Comparison of ENCODE assay signal across 13 cellular contexts in genomic region chr6:121333196-121333595, GRCh38. TPM values are rescaled to one million over a fixed set of nuclear protein-coding genes. Genes with fewer than 3 reads are reported as not detected.
DNase-seq lines count a peak whose midpoint lies in the region; ATAC-seq and TF ChIP-seq lines count a peak whose summit lies in the region.
"Had no signal": no experiment of that assay in that cellular context is flagged by ENCODE, and none has a peak within 500 bp of the region (broad histone marks: within the 10 kb centered on the region; RNA-seq: fewer than 3 reads in every experiment).

No MANE protein-coding gene starts in this region.

- intact Hi-C loops in PC-9 (cut with micrococcal nuclease; ENCODE audit: unreplicated experiment) (no loop called here), thyroid gland (cut with DNase I) (no loop called here)

- POLR2A ChIA-PET in PC-9 (lab: Charles Lee; ENCODE audit: unreplicated experiment) = no interaction called here

- CTCF ChIA-PET in PC-9 (lab: Charles Lee) = no interaction called here

- peaks cover 25% of the 10 kb centered on the region for H3K4me1 Mint-ChIP-seq in activated T-cell treated with anti-CD3 and anti-CD28 coated beads, Interleukin-2, amount 50 U/mL, for 4 hours (ENCODE audit: low read depth)
- H3K4me1 Mint-ChIP-seq in central memory CD8-positive, alpha-beta T cell = peaks cover 30% of the 10 kb centered on the region
- H3K4me1 Mint-ChIP-seq in stimulated activated memory B cell treated with anti-CD40 and anti-IgM and Interleukin-4, amounts not matched to agents 10 μg/mL and 1 μg/mL and 100 μg/mL, for 72 hours = peaks cover 48% of the 10 kb centered on the region

- no peaks in the 10 kb centered on the region for H3K27me3 ChIP-seq in PC-9 (ENCODE audit: insufficient read depth, low read depth)
- H3K27me3 ChIP-seq in thyroid gland = no peaks in the 10 kb centered on the region
- H3K27me3 ChIP-seq: BE2C had no signal

- H3K9me3 Mint-ChIP-seq in activated T-cell treated with anti-CD3 and anti-CD28 coated beads, Interleukin-2, amount 50 U/mL, for 4 hours = no peaks in the 10 kb centered on the region
- no peaks in the 10 kb centered on the region for H3K9me3 Mint-ChIP-seq in central memory CD8-positive, alpha-beta T cell
- H3K9me3 Mint-ChIP-seq in stimulated activated memory B cell treated with anti-CD40 and anti-IgM and Interleukin-4, amounts not matched to agents 10 μg/mL and 1 μg/mL and 100 μg/mL, for 72 hours = no peaks in the 10 kb centered on the region

- peak overlapping the region; percentile 97 for H3K4me2 ChIP-seq in PC-9

- H3K36me3 ChIP-seq in PC-9 (ENCODE audit: low read depth) (no peaks in the 10 kb centered on the region), thyroid gland (no peaks in the 10 kb centered on the region)
- H3K36me3 ChIP-seq: BE2C had no signal

- TF ChIP-seq CTCF in PC-9 (conservative IDR thresholded peaks at IDR 0.05) (no peak), thyroid gland (IDR thresholded peaks at IDR 0.05) (no peak)

- H3K4me3 ChIP-seq in PC-9 (peak overlapping the region; percentile 91; the same call in 1 of the 2 replicates), thyroid gland (replicated peaks in 1 of 3) (no peak overlapping the region)
- H3K4me3 ChIP-seq: mucosa of descending colon had no signal

- H3K9me3 ChIP-seq in PC-9 (ENCODE audit: insufficient read depth, low read depth) (no peaks in the 10 kb centered on the region), thyroid gland (no peaks in the 10 kb centered on the region)
- H3K9me3 ChIP-seq: BE2C, mucosa of descending colon had no signal

- H3K36me3 Mint-ChIP-seq in activated T-cell treated with anti-CD3 and anti-CD28 coated beads, Interleukin-2, amount 50 U/mL, for 4 hours (ENCODE audit: insufficient read depth) = no peaks in the 10 kb centered on the region
- peaks cover 8% of the 10 kb centered on the region for H3K36me3 Mint-ChIP-seq in central memory CD8-positive, alpha-beta T cell (ENCODE audit: insufficient read depth)
- no peaks in the 10 kb centered on the region for H3K36me3 Mint-ChIP-seq in stimulated activated memory B cell treated with anti-CD40 and anti-IgM and Interleukin-4, amounts not matched to agents 10 μg/mL and 1 μg/mL and 100 μg/mL, for 72 hours

- no peaks in the 10 kb centered on the region for H3K9me2 ChIP-seq in PC-9 (ENCODE audit: insufficient read depth)

- no TSS peak for BruUV-seq in PC-9 (replicated peaks; lab: Mats Ljungman, UMichigan)

- H3K27ac Mint-ChIP-seq in central memory CD8-positive, alpha-beta T cell (ENCODE audit: low read depth) = peak overlapping the region; percentile 99
- H3K27ac Mint-ChIP-seq in stimulated activated memory B cell treated with anti-CD40 and anti-IgM and Interleukin-4, amounts not matched to agents 10 μg/mL and 1 μg/mL and 100 μg/mL, for 72 hours = no peak overlapping the region

- no peak overlapping the region for H3K27ac ChIP-seq in PC-9
- H3K27ac ChIP-seq in thyroid gland = no peak overlapping the region

- no peaks in the 10 kb centered on the region for H3K27me3 Mint-ChIP-seq in activated T-cell treated with anti-CD3 and anti-CD28 coated beads, Interleukin-2, amount 50 U/mL, for 4 hours (ENCODE audit: low read depth)
- no peaks in the 10 kb centered on the region for H3K27me3 Mint-ChIP-seq in central memory CD8-positive, alpha-beta T cell
- no peaks in the 10 kb centered on the region for H3K27me3 Mint-ChIP-seq in stimulated activated memory B cell treated with anti-CD40 and anti-IgM and Interleukin-4, amounts not matched to agents 10 μg/mL and 1 μg/mL and 100 μg/mL, for 72 hours

- H2AFZ ChIP-seq in PC-9 = no peak overlapping the region; the same call in 1 of the 2 replicates

- no peak for DNase-seq in activated T-cell treated with anti-CD3 and anti-CD28 coated beads, Interleukin-2, amount 50 U/mL, for 4 hours
- DNase-seq in activated T-cell treated with anti-CD3 and anti-CD28 coated beads for 4 hours (no peak), PC-9 (no peak), NCI-H2081 treated with DMSO at 0.1 percent for 48 hours (lab: John Stamatoyannopoulos, UW) (no peak), thyroid gland (no peak)
- no peak for DNase-seq in central memory CD8-positive, alpha-beta T cell (ENCODE audit: low spot score in 2 of 2)
- DNase-seq in stimulated activated CD4-positive, alpha-beta T cell treated with anti-CD3 and anti-CD28 coated beads, Interleukin-2, amount 100 ng/mL, for 48 hours = no peak
- DNase-seq: BE2C, GOT3, NCI-H2029 had no signal

- H3F3A ChIP-seq in PC-9 (ENCODE audit: insufficient read depth, low read depth) = peaks cover 9% of the 10 kb centered on the region; the same call in 1 of the 2 replicates

- H3K4me1 ChIP-seq in PC-9 (replicated peaks; ENCODE audit: insufficient read depth) = peaks cover 23% of the 10 kb centered on the region; the same call in 1 of the 2 replicates
- peaks cover 4 to 7% of the 10 kb centered on the region in 2 donors for H3K4me1 ChIP-seq in thyroid gland
- H3K4me1 ChIP-seq: BE2C had no signal

- no peak for ATAC-seq in activated T-cell treated with anti-CD3 and anti-CD28 coated beads, Interleukin-2, amount 50 U/mL, for 4 hours
- no peak for ATAC-seq in central memory CD8-positive, alpha-beta T cell (replicated peaks; ENCODE audit: extremely low read depth, poor library complexity, severe bottlenecking)
- no peak for ATAC-seq in stimulated activated memory B cell treated with anti-CD40 and anti-IgM and Interleukin-4, amounts not matched to agents 10 μg/mL and 1 μg/mL and 100 μg/mL, for 72 hours
- ATAC-seq: mucosa of descending colon, sciatic nerve had no signal

- H4K20me1 ChIP-seq in PC-9 (ENCODE audit: insufficient read depth) = no peaks in the 10 kb centered on the region

- 97 to 99% methylated on average over 4 of the region's 4 CpGs for WGBS in thyroid gland, 2 donors

- TF ChIP-seq POLR2A in thyroid gland (IDR thresholded peaks at IDR 0.05) = no peak

- peak overlapping the region; percentile 92 for H3K4me3 Mint-ChIP-seq in activated T-cell treated with anti-CD3 and anti-CD28 coated beads, Interleukin-2, amount 50 U/mL, for 4 hours
- peak overlapping the region; percentile 90 for H3K4me3 Mint-ChIP-seq in central memory CD8-positive, alpha-beta T cell
- H3K4me3 Mint-ChIP-seq in stimulated activated memory B cell treated with anti-CD40 and anti-IgM and Interleukin-4, amounts not matched to agents 10 μg/mL and 1 μg/mL and 100 μg/mL, for 72 hours = peak overlapping the region; percentile 99

- H3K79me2 ChIP-seq in PC-9 (ENCODE audit: low read depth) = 0 out of 2 replicates have a peak, but pooled peaks cover 7% of the 10 kb centered on the region

RNA-seq across cellular contexts. Expression of gene TBC1D32, which starts 1.1 kb away (rescaled TPM):
- total RNA-seq in activated T-cell treated with anti-CD3 and anti-CD28 coated beads, Interleukin-2, amount 50 U/mL, for 4 hours = 1 to 10 TPM; 2.4 to 3.5 (median 3.2) TPM
- total RNA-seq in PC-9 (2021) (12.0 and 14.0 TPM in 2 replicates), thyroid gland (10 to 100 TPM; 14.9 to 27.1 (median 22.4) TPM)
